In genomic region chr3:3200632-3201212, GRCh38 we compare ENCODE assay signal across 8 cellular contexts. TPM values are rescaled to one million over a fixed set of nuclear protein-coding genes. Genes with fewer than 3 reads are reported as not detected.
DNase-seq lines count a peak whose midpoint lies in the region; ATAC-seq and TF ChIP-seq lines count a peak whose summit lies in the region.

No MANE protein-coding gene starts in this region.

- TF ChIP-seq CTCF in SK-N-SH (IDR thresholded peaks at IDR 0.05) = peak; percentile 81
- peak; percentile 81 to 86 (median 84) for TF ChIP-seq CTCF in esophagus muscularis mucosa (IDR thresholded peaks at IDR 0.05)

- no peaks in the 10 kb centered on the region for H4K20me1 ChIP-seq in SK-N-SH (ENCODE audit: insufficient read depth)

- peak; percentile 73 for ATAC-seq in Right ventricle myocardium superior (ENCODE audit: poor library complexity)
- ATAC-seq in naive thymus-derived CD8-positive, alpha-beta T cell = no peak

- H3K9ac ChIP-seq in SK-N-SH = no peak overlapping the region

- no peak overlapping the region for H2AFZ ChIP-seq in SK-N-SH (ENCODE audit: low read depth)

- H3K36me3 Mint-ChIP-seq in naive thymus-derived CD8-positive, alpha-beta T cell = peaks cover 0 to 3% (median 0%) of the 10 kb centered on the region in 3 donors
- H3K36me3 Mint-ChIP-seq in activated naive CD8-positive, alpha-beta T cell treated with anti-CD3 and anti-CD28 coated beads for 36 hours = no peaks in the 10 kb centered on the region

- H3K4me1 ChIP-seq in SK-N-SH (ENCODE audit: control insufficient read depth in 1 of 2, insufficient read depth in 2 of 2, low read depth in 1 of 2, low read length in 1 of 2) (no peaks in the 10 kb centered on the region), esophagus muscularis mucosa (peaks cover 0 to 4% (median 0%) of the 10 kb centered on the region in 4 donors)

- peak; percentile 91 for TF ChIP-seq RAD21 in SK-N-SH (IDR thresholded peaks at IDR 0.05; ENCODE audit: low read length)

- H3K79me2 ChIP-seq in SK-N-SH (ENCODE audit: insufficient read depth) = no peaks in the 10 kb centered on the region

- H3K27me3 ChIP-seq in SK-N-SH (ENCODE audit: insufficient read depth) = no peaks in the 10 kb centered on the region
- peaks cover 0 to 3% (median 0%) of the 10 kb centered on the region in 4 donors for H3K27me3 ChIP-seq in esophagus muscularis mucosa

- no peak overlapping the region; a peak in 1 of 4 replicates for H3K4me3 ChIP-seq in SK-N-SH (ENCODE audit: low read depth in 2 of 2, low read length in 1 of 2)
- no peak overlapping the region for H3K4me3 ChIP-seq in esophagus muscularis mucosa

- no peak for DNase-seq in Right ventricle myocardium superior
- DNase-seq in cardiac septum (ENCODE audit: low spot score) = no peak
- DNase-seq in H4 (ENCODE audit: low spot score) = peak; percentile 79
- peak; percentile 51 to 72 for DNase-seq in Kasumi-1 (lab: John Stamatoyannopoulos, UW)
- peak; percentile 38 for DNase-seq in SK-N-SH
- no peak for DNase-seq in esophagus muscularis mucosa (ENCODE audit: extremely low spot score)
- DNase-seq in naive thymus-derived CD8-positive, alpha-beta T cell = peak in 7 of 10 donors; percentile 14 to 64 (median 28)
- DNase-seq in activated naive CD8-positive, alpha-beta T cell treated with anti-CD3 and anti-CD28 coated beads for 36 hours = no peak

- peaks cover 7 to 23% (median 16%) of the 10 kb centered on the region in 4 donors for H3K4me1 Mint-ChIP-seq in naive thymus-derived CD8-positive, alpha-beta T cell
- H3K4me1 Mint-ChIP-seq in activated naive CD8-positive, alpha-beta T cell treated with anti-CD3 and anti-CD28 coated beads for 36 hours = peaks cover 13% of the 10 kb centered on the region

- H3K9me3 ChIP-seq in SK-N-SH = no peaks in the 10 kb centered on the region
- no peaks in the 10 kb centered on the region for H3K9me3 ChIP-seq in esophagus muscularis mucosa

- H3K27me3 Mint-ChIP-seq in naive thymus-derived CD8-positive, alpha-beta T cell = no peaks in the 10 kb centered on the region
- no peaks in the 10 kb centered on the region for H3K27me3 Mint-ChIP-seq in activated naive CD8-positive, alpha-beta T cell treated with anti-CD3 and anti-CD28 coated beads for 36 hours

- H3F3A ChIP-seq in SK-N-SH (replicated peaks; ENCODE audit: insufficient read depth) = no peaks in the 10 kb centered on the region

- H3K27ac ChIP-seq in SK-N-SH (ENCODE audit: low read depth in 2 of 2, low read length in 1 of 2) (no peak overlapping the region), esophagus muscularis mucosa (replicated peaks in 1 of 4) (no peak overlapping the region)

- TF ChIP-seq POLR2A in esophagus muscularis mucosa (IDR thresholded peaks at IDR 0.05; ENCODE audit: low read depth) = no peak

- H3K36me3 ChIP-seq in SK-N-SH (replicated peaks in 1 of 2; ENCODE audit: control insufficient read depth in 1 of 2, insufficient read depth in 2 of 2, low read length in 1 of 2) = no peaks in the 10 kb centered on the region
- no peaks in the 10 kb centered on the region for H3K36me3 ChIP-seq in esophagus muscularis mucosa

- 17% methylated on average over 7 of the region's 7 CpGs for WGBS in SK-N-SH (ENCODE audit: low lambda C conversion rate)
- 23% methylated on average over 7 of the region's 7 CpGs for WGBS in esophagus muscularis mucosa

- intact Hi-C loops in Right ventricle myocardium superior (cut with DNase I) = loop anchor here (10.0 kb wide), 1 partner anchor 794 kb away; no protein-coding TSS in a partner anchor
- intact Hi-C loops in cardiac septum (cut with DNase I) = loop anchor here (1.0 kb wide), 1 partner anchor 1090 kb away; no protein-coding TSS in a partner anchor
- intact Hi-C loops in esophagus muscularis mucosa (cut with DNase I) = loop anchor here (5.0 kb wide), 1 partner anchor 1087 kb away; no protein-coding TSS in a partner anchor

- H3K9me2 ChIP-seq in SK-N-SH = no peaks in the 10 kb centered on the region

- no peak for TF ChIP-seq EP300 in SK-N-SH (IDR thresholded peaks at IDR 0.05; ENCODE audit: borderline replicate concordance in 1 of 2, low read depth in 1 of 2, low read length in 1 of 2)
- no peak for TF ChIP-seq EP300 in esophagus muscularis mucosa (IDR thresholded peaks at IDR 0.05)

- H3K9me3 Mint-ChIP-seq in naive thymus-derived CD8-positive, alpha-beta T cell = no peaks in the 10 kb centered on the region
- no peaks in the 10 kb centered on the region for H3K9me3 Mint-ChIP-seq in activated naive CD8-positive, alpha-beta T cell treated with anti-CD3 and anti-CD28 coated beads for 36 hours

- no peak overlapping the region for H3K4me2 ChIP-seq in SK-N-SH

- POLR2A ChIA-PET in SK-N-SH (lab: Yijun Ruan, JAX) = no interaction called here
- POLR2A ChIA-PET in naive thymus-derived CD8-positive, alpha-beta T cell (lab: Charles Lee) = interaction anchor here (1.1 to 2.1 kb wide), 2 partner anchors 28 to 598 kb away, joined by 3 to 7 read pairs; partner anchors contain the start of gene LRRN1

- H3K27ac Mint-ChIP-seq in naive thymus-derived CD8-positive, alpha-beta T cell = peak overlapping the region in 2 of 10 donors; percentile 1 to 54
- H3K27ac Mint-ChIP-seq in activated naive CD8-positive, alpha-beta T cell treated with anti-CD3 and anti-CD28 coated beads for 36 hours = no peak overlapping the region

- CTCF ChIA-PET in SK-N-SH (lab: Yijun Ruan, JAX) = interaction anchor here (0.5 to 5.5 kb wide), 30 partner anchors 9 to 1433 kb away, joined by 3 to 125 read pairs (median 4); no protein-coding TSS in a partner anchor

- H3K4me3 Mint-ChIP-seq in naive thymus-derived CD8-positive, alpha-beta T cell = peak overlapping the region in 4 of 10 donors; percentile 7 to 43 (median 18)
- no peak overlapping the region for H3K4me3 Mint-ChIP-seq in activated naive CD8-positive, alpha-beta T cell treated with anti-CD3 and anti-CD28 coated beads for 36 hours

TF ChIP-seq in SK-N-SH, 30 proteins besides CTCF, POLR2A, EP300 and RAD21:
- TF ChIP-seq FOSL2 (IDR thresholded peaks at IDR 0.05; ENCODE audit: borderline replicate concordance, low read depth) (no peak), FOXM1 (IDR thresholded peaks at IDR 0.05; ENCODE audit: low read depth) (no peak), SMC3 (IDR thresholded peaks at IDR 0.05; ENCODE audit: low read depth, low read length) (peak; percentile 79), USF2 (IDR thresholded peaks at IDR 0.05; ENCODE audit: borderline replicate concordance, low read depth, low read length) (no peak)
TF ChIP-seq in SK-N-SH: peak in this region for 1.

RNA-seq across cellular contexts. Expression of gene CRBN, which starts 21.2 kb away (rescaled TPM):
- total RNA-seq in Right ventricle myocardium superior (46.9 TPM), cardiac septum (41.3 TPM), esophagus muscularis mucosa (100 to 1,000 TPM in 2 of 4 donors, 10 to 100 TPM in 2; 46.5 to 109 (median 85.0) TPM)
- total RNA-seq in H4 (2014; rRNA removed; shearing (Covaris generic)) = 97.3 and 102 TPM in 2 replicates
- 17.5 and 35.2 TPM in 2 replicates for polyA plus RNA-seq in SK-N-SH (2012; rRNA removed)
- 28.6 and 30.5 TPM in 2 replicates for polyA plus RNA-seq in SK-N-SH (2012; cell fraction: cytosol; rRNA removed)
- polyA plus RNA-seq in SK-N-SH (2012; cell fraction: nucleus; rRNA removed) = 23.0 and 40.2 TPM in 2 replicates
- total RNA-seq in naive thymus-derived CD8-positive, alpha-beta T cell = 100 to 1,000 TPM; 158 to 164 TPM
- polyA plus RNA-seq in naive thymus-derived CD8-positive, alpha-beta T cell = 100 to 1,000 TPM; 149 to 194 (median 172) TPM
- total RNA-seq in activated naive CD8-positive, alpha-beta T cell treated with anti-CD3 and anti-CD28 coated beads for 36 hours = 10 to 100 TPM; 37.7 to 43.6 TPM

Comparison
In these comparisons a context has a peak if more than half of its experiments do, and no peak if none do; other contexts are left out.
1. DNase-seq: peak in H4 (single experiment), Kasumi-1 (2 of 2), SK-N-SH (single experiment) and naive thymus-derived CD8-positive, alpha-beta T cell (7 of 10); none in Right ventricle myocardium superior (single experiment), cardiac septum (single experiment), esophagus muscularis mucosa (single experiment) and activated naive CD8-positive, alpha-beta T cell treated with anti-CD3 and anti-CD28 coated beads for 36 hours (single experiment).